In the genomic region with DNA sequence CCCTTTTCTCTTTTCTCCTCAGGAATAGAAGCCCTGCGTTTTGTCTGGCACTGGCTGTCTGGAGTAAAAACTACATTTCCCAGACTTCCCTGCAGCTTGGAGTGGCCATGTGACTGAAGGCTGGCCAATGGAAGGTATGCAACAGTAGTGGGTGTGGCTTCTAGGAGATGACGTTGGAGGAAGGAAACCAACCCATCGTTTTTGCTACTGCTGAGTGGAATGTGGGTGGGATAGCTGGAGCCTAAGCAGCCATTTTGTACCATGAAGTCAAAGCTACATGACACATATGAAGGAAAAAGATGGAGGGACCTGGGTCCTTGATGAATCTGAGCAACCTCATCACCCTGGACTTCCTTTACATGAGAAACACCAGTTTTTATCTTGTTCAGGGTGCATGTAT, we compare ENCODE assay signal across 14 cellular contexts. TPM values are rescaled to one million over a fixed set of nuclear protein-coding genes. Genes with fewer than 3 reads are reported as not detected.
DNase-seq lines count a peak whose midpoint lies in the region; ATAC-seq, FAIRE-seq and TF ChIP-seq lines count a peak whose summit lies in the region.
"Had no signal": no experiment of that assay in that cellular context is flagged by ENCODE, and none has a peak within 500 bp of the region (broad histone marks: within the 10 kb centered on the region; RNA-seq: fewer than 3 reads in every experiment).

No MANE protein-coding gene starts in this region.

- TF ChIP-seq RAD21 in A549 (conservative IDR thresholded peaks at IDR 0.05 in 1 of 2, IDR thresholded peaks at IDR 0.05 in 1 of 2) = no peak

- H3K4me1 ChIP-seq in A549 (no peaks in the 10 kb centered on the region), RWPE2 (ENCODE audit: insufficient read depth, poor library complexity, severe bottlenecking) (no peaks in the 10 kb centered on the region), right cardiac atrium (ENCODE audit: control insufficient read depth, insufficient read depth, low read length) (no peaks in the 10 kb centered on the region)
- H3K4me1 ChIP-seq: parathyroid adenoma had no signal

- H3K27ac ChIP-seq in A549 (no peak overlapping the region), RWPE2 (ENCODE audit: poor library complexity, severe bottlenecking) (no peak overlapping the region), right cardiac atrium (ENCODE audit: low read length) (no peak overlapping the region)
- H3K27ac ChIP-seq: parathyroid adenoma, SK-N-MC had no signal

- H3K4me2 ChIP-seq in A549 = no peak overlapping the region

- DNase-seq in A549 (ENCODE audit: low read depth in 1 of 2, low spot score in 1 of 2) (peak; percentile 45 to 63), H7 (peak; percentile 89), RWPE2 (ENCODE audit: low spot score) (no peak), fibroblast of mammary gland (ENCODE audit: low read depth) (peak; percentile 31), right cardiac atrium (no peak), NCI-H510A treated with DMSO at 0.1 percent for 48 hours (lab: John Stamatoyannopoulos, UW) (no peak)
- DNase-seq: activated T-cell treated with anti-CD3 and anti-CD28 coated beads, Interleukin-2, amount 50 U/mL, for 4 hours; cortex of kidney had no signal

- CTCF ChIA-PET in A549 (lab: Yijun Ruan, JAX) = interaction anchor here (1.1 to 2.2 kb wide), 7 partner anchors 10 to 117 kb away, joined by 3 to 8 read pairs (median 4); a partner anchor contains a TSS

- TF ChIP-seq CTCF in A549 (IDR thresholded peaks at IDR 0.05) (no peak), RWPE2 (IDR thresholded peaks at IDR 0.05; ENCODE audit: poor library complexity, severe bottlenecking) (no peak), fibroblast of mammary gland (conservative IDR thresholded peaks at IDR 0.05; ENCODE audit: control insufficient read depth, insufficient read depth, low read depth, low read length) (no peak)

- no peaks in the 10 kb centered on the region for H3K36me3 ChIP-seq in H7 (replicated peaks; ENCODE audit: control insufficient read depth, insufficient read depth, low read length)
- H3K36me3 ChIP-seq in RWPE2 (ENCODE audit: low read depth) = no peaks in the 10 kb centered on the region

- no peak for TF ChIP-seq POLR2A in A549 (IDR thresholded peaks at IDR 0.05; ENCODE audit: low read length)

- H3K27me3 ChIP-seq in H7 (ENCODE audit: control insufficient read depth, insufficient read depth, low read length) = no peaks in the 10 kb centered on the region
- H3K27me3 ChIP-seq in RWPE2 (ENCODE audit: insufficient read depth, poor library complexity, severe bottlenecking) = no peaks in the 10 kb centered on the region
- no peaks in the 10 kb centered on the region for H3K27me3 ChIP-seq in right cardiac atrium (ENCODE audit: control insufficient read depth, insufficient read depth)

- intact Hi-C loops in right cardiac atrium (cut with DNase I) = no loop called here

- ATAC-seq in A549 = peak; percentile 68 to 84; a peak in 5 of 6 replicates
- ATAC-seq in RWPE2 (ENCODE audit: low read depth) = peak; percentile 67; the same call in 1 of the 3 replicates
- ATAC-seq in right cardiac atrium = no peak
- no peak for ATAC-seq in HG02642 (IDR thresholded peaks at IDR 0.05; ENCODE audit: poor library complexity, unreplicated experiment)
- ATAC-seq in GM18858 (IDR thresholded peaks at IDR 0.05; ENCODE audit: unreplicated experiment) = no peak
- ATAC-seq: activated T-cell treated with anti-CD3 and anti-CD28 coated beads, Interleukin-2, amount 50 U/mL, for 4 hours had no signal

- POLR2A ChIA-PET in A549 (lab: Yijun Ruan, JAX) = no interaction called here

- H3K4me3 ChIP-seq in A549 = no peak overlapping the region
- no peak overlapping the region for H3K4me3 ChIP-seq in H7 (ENCODE audit: insufficient read depth, low read depth, low read length)
- H3K4me3 ChIP-seq in RWPE2 (ENCODE audit: severe bottlenecking) = no peak overlapping the region
- no peak overlapping the region for H3K4me3 ChIP-seq in fibroblast of mammary gland (ENCODE audit: control insufficient read depth, low read depth, low read length)
- no peak overlapping the region for H3K4me3 ChIP-seq in right cardiac atrium (ENCODE audit: low read length)
- H3K4me3 ChIP-seq: SK-N-MC had no signal

- TF ChIP-seq EP300 in A549 (IDR thresholded peaks at IDR 0.05) = no peak

- H3K9me3 ChIP-seq in A549 (no peaks in the 10 kb centered on the region; the same call in 2 of the 3 replicates), RWPE2 (ENCODE audit: severe bottlenecking) (no peaks in the 10 kb centered on the region), right cardiac atrium (ENCODE audit: control insufficient read depth, low read length) (no peaks in the 10 kb centered on the region)

- no peak for FAIRE-seq in A549 (lab: Jason Lieb, UNC)
- FAIRE-seq: islet of Langerhans had no signal

- WGBS in A549 (ENCODE audit: missing lambda C conversion rate) = 15% methylated on average over 3 of the region's 3 CpGs
- WGBS in right cardiac atrium = 20% methylated on average over 3 of the region's 3 CpGs

TF ChIP-seq in A549, 52 proteins besides CTCF, POLR2A, EP300 and RAD21:
- TF ChIP-seq FOSB (CRISPR knock-in tag; IDR thresholded peaks at IDR 0.05) (no peak), NR3C1 (IDR thresholded peaks at IDR 0.05) (no peak)
- TF ChIP-seq, protein P1, sequence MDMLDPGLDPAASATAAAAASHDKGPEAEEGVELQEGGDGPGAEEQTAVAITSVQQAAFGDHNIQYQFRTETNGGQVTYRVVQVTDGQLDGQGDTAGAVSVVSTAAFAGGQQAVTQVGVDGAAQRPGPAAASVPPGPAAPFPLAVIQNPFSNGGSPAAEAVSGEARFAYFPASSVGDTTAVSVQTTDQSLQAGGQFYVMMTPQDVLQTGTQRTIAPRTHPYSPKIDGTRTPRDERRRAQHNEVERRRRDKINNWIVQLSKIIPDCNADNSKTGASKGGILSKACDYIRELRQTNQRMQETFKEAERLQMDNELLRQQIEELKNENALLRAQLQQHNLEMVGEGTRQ (IDR thresholded peaks at IDR 0.05) = peak; percentile 80
- TF ChIP-seq, protein P2, sequence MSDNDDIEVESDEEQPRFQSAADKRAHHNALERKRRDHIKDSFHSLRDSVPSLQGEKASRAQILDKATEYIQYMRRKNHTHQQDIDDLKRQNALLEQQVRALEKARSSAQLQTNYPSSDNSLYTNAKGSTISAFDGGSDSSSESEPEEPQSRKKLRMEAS (IDR thresholded peaks at IDR 0.05) = 0 out of 2 replicates have a peak, but pooled peaks have one; percentile 20
- TF ChIP-seq, protein P3, sequence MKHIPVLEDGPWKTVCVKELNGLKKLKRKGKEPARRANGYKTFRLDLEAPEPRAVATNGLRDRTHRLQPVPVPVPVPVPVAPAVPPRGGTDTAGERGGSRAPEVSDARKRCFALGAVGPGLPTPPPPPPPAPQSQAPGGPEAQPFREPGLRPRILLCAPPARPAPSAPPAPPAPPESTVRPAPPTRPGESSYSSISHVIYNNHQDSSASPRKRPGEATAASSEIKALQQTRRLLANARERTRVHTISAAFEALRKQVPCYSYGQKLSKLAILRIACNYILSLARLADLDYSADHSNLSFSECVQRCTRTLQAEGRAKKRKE (CRISPR knock-in tag; IDR thresholded peaks at IDR 0.05; ENCODE audit: low read depth) = no peak
TF ChIP-seq in A549: peak in this region for 2.

RNA-seq across cellular contexts. Expression of a gene that starts 19.6 kb away (rescaled TPM):
- polyA plus RNA-seq in A549 (2011; rRNA removed) (not detected in 2 replicates), A549 (2017; fragmentation: RNase III; extraction: RNeasy Plus Mini Kit Qiagen cat#74134 plus additional on column Dnase treatment) (not detected in 3 replicates), right cardiac atrium (not detected)
- not detected in 2 replicates for polyA plus RNA-seq in A549 (2012; cell fraction: cytosol; rRNA removed)
- polyA plus RNA-seq in A549 (2012; cell fraction: nucleus; rRNA removed) = not detected in 2 replicates
- polyA minus RNA-seq in A549 (2011; rRNA and poly(A)+ RNA removed) = not detected in 2 replicates
- 0.15 TPM in 1 of 2 replicates, not detected in the other for total RNA-seq in H7 (2014; rRNA removed; shearing (Covaris generic))
- total RNA-seq in right cardiac atrium = not detected
- total RNA-seq: activated T-cell treated with anti-CD3 and anti-CD28 coated beads, Interleukin-2, amount 50 U/mL, for 4 hours had no signal
- polyA plus RNA-seq: IgD-negative memory B cell had no signal

RNA-seq across cellular contexts. Expression of a gene that starts 24.4 kb away (rescaled TPM):
- not detected in 2 replicates for polyA plus RNA-seq in A549 (2011; rRNA removed)
- not detected in 2 replicates for polyA plus RNA-seq in A549 (2012; cell fraction: cytosol; rRNA removed)
- not detected in 2 replicates for polyA plus RNA-seq in A549 (2012; cell fraction: nucleus; rRNA removed)
- not detected in 3 replicates for polyA plus RNA-seq in A549 (2017; fragmentation: RNase III; extraction: RNeasy Plus Mini Kit Qiagen cat#74134 plus additional on column Dnase treatment)
- not detected in 2 replicates for polyA minus RNA-seq in A549 (2011; rRNA and poly(A)+ RNA removed)
- total RNA-seq in H7 (2014; rRNA removed; shearing (Covaris generic)) = 11.8 and 15.9 TPM in 2 replicates
- not detected for total RNA-seq in right cardiac atrium
- not detected for polyA plus RNA-seq in right cardiac atrium
- total RNA-seq: activated T-cell treated with anti-CD3 and anti-CD28 coated beads, Interleukin-2, amount 50 U/mL, for 4 hours had no signal
- polyA plus RNA-seq: IgD-negative memory B cell had no signal

Comparison
In these comparisons a context has a peak if more than half of its experiments do, and no peak if none do; other contexts are left out.
1. ATAC-seq: peak in A549 (2 of 2) and RWPE2 (single experiment); none in right cardiac atrium (0 of 2), HG02642 (single experiment) and GM18858 (single experiment).
2. DNase-seq: peak in A549 (2 of 2), H7 (single experiment) and fibroblast of mammary gland (single experiment); none in RWPE2 (single experiment), right cardiac atrium (0 of 3) and NCI-H510A treated with DMSO at 0.1 percent for 48 hours (single experiment).
3. RNA of a gene that starts 24.4 kb away (total RNA-seq): 11.8 to 15.9 TPM in H7; not detected in right cardiac atrium; every median in the first group is over 10 times any median in the second.